Comparison of ENCODE assay signal across 8 cellular contexts in genomic region chr17:2400474-2400866, GRCh38. TPM values are rescaled to one million over a fixed set of nuclear protein-coding genes. Genes with fewer than 3 reads are reported as not detected.
DNase-seq lines count a peak whose midpoint lies in the region; ATAC-seq and TF ChIP-seq lines count a peak whose summit lies in the region.

No MANE protein-coding gene starts in this region.

- H3K36me3 ChIP-seq in A673 (ENCODE audit: insufficient read depth, low read length, poor library complexity, severe bottlenecking) = no peaks in the 10 kb centered on the region
- no peaks in the 10 kb centered on the region for H3K36me3 ChIP-seq in gastrocnemius medialis

- TF ChIP-seq CTCF in A673 (conservative IDR thresholded peaks at IDR 0.05; ENCODE audit: low read depth, low read length) (no peak), gastrocnemius medialis (IDR thresholded peaks at IDR 0.05 in 4 of 5, conservative IDR thresholded peaks at IDR 0.05 in 1 of 5) (no peak)

- TSS peak; percentile 68 for BruUV-seq in A673 (replicated peaks; lab: Mats Ljungman, UMichigan)

- POLR2A ChIA-PET in A673 (lab: Charles Lee; ENCODE audit: low non-redundant PET) = no interaction called here
- POLR2A ChIA-PET in activated naive CD8-positive, alpha-beta T cell treated with anti-CD3 and anti-CD28 coated beads, Interleukin-2, amount 10 ng/mL, durations not matched to agents 7 days and 5 days (lab: Charles Lee) = interaction anchor here (1.6 to 4.5 kb wide), 4 partner anchors 8 to 342 kb away, joined by 3 to 73 read pairs (median 12); no protein-coding TSS in a partner anchor

- H3K27me3 ChIP-seq in A673 (replicated peaks; ENCODE audit: insufficient read depth, low read depth, low read length, poor library complexity) = no peaks in the 10 kb centered on the region
- no peaks in the 10 kb centered on the region for H3K27me3 ChIP-seq in gastrocnemius medialis

- no peaks in the 10 kb centered on the region for H3K27me3 Mint-ChIP-seq in activated naive CD8-positive, alpha-beta T cell treated with anti-CD3 and anti-CD28 coated beads, Interleukin-2, amount 10 ng/mL, durations not matched to agents 7 days and 5 days

- peak overlapping the region; percentile 100 for H3K27ac Mint-ChIP-seq in activated naive CD8-positive, alpha-beta T cell treated with anti-CD3 and anti-CD28 coated beads, Interleukin-2, amount 10 ng/mL, durations not matched to agents 7 days and 5 days

- peak; percentile 3 for ATAC-seq in activated naive CD8-positive, alpha-beta T cell treated with anti-CD3 and anti-CD28 coated beads, Interleukin-2, amount 10 ng/mL, durations not matched to agents 7 days and 5 days (ENCODE audit: low read depth)
- no peak for ATAC-seq in gastrocnemius medialis
- ATAC-seq in HG02623 (IDR thresholded peaks at IDR 0.05; ENCODE audit: unreplicated experiment) = no peak
- ATAC-seq in HG02970 (IDR thresholded peaks at IDR 0.05; ENCODE audit: low FRiP score, unreplicated experiment) = no peak

- intact Hi-C loops in A673 (cut with micrococcal nuclease; ENCODE audit: unreplicated experiment) = no loop called here
- intact Hi-C loops in gastrocnemius medialis (cut with DNase I; ENCODE audit: low total_unique reads) = loop anchor here (2.0 to 10.0 kb wide), 5 partner anchors 63 to 684 kb away; partner anchors contain the start of genes CLUH, PAFAH1B1, SGSM2 and TSR1

- peak overlapping the region; percentile 93 for H3K4me3 Mint-ChIP-seq in activated naive CD8-positive, alpha-beta T cell treated with anti-CD3 and anti-CD28 coated beads, Interleukin-2, amount 10 ng/mL, durations not matched to agents 7 days and 5 days

- no peak for TF ChIP-seq POLR2A in gastrocnemius medialis (IDR thresholded peaks at IDR 0.05)

- H3K4me1 ChIP-seq in A673 (ENCODE audit: insufficient read depth, low read length, poor library complexity, severe bottlenecking) (peaks cover 72% of the 10 kb centered on the region), gastrocnemius medialis (peaks cover 57 to 63% of the 10 kb centered on the region in 2 donors)

- CTCF ChIA-PET in A673 (lab: Charles Lee) = no interaction called here

- H3K9me3 ChIP-seq in A673 (ENCODE audit: low read depth, low read length, poor library complexity, severe bottlenecking) (no peaks in the 10 kb centered on the region), gastrocnemius medialis (no peaks in the 10 kb centered on the region)

- H3K4me3 ChIP-seq in A673 (ENCODE audit: low read depth, low read length, poor library complexity, severe bottlenecking) (peak overlapping the region; percentile 96), gastrocnemius medialis (peak overlapping the region; percentile 63 to 89 (median 85))

- H3K4me1 Mint-ChIP-seq in activated naive CD8-positive, alpha-beta T cell treated with anti-CD3 and anti-CD28 coated beads, Interleukin-2, amount 10 ng/mL, durations not matched to agents 7 days and 5 days = peaks cover 44% of the 10 kb centered on the region

- no peaks in the 10 kb centered on the region for H3K9me3 Mint-ChIP-seq in activated naive CD8-positive, alpha-beta T cell treated with anti-CD3 and anti-CD28 coated beads, Interleukin-2, amount 10 ng/mL, durations not matched to agents 7 days and 5 days

- DNase-seq in A673 (ENCODE audit: low spot score) = peak; percentile 69
- peak; percentile 21 for DNase-seq in H4 (ENCODE audit: low spot score)
- peak; percentile 61 for DNase-seq in SK-MEL-5 (ENCODE audit: low read depth, low spot score)
- DNase-seq in activated naive CD8-positive, alpha-beta T cell treated with anti-CD3 and anti-CD28 coated beads, Interleukin-2, amount 10 ng/mL, durations not matched to agents 7 days and 5 days = peak; percentile 77
- peak; percentile 56 for DNase-seq in hepatic stellate cell (ENCODE audit: low spot score)
- DNase-seq in gastrocnemius medialis = no peak

- H3K27ac ChIP-seq in A673 (ENCODE audit: low read depth, low read length, poor library complexity, severe bottlenecking) (peak overlapping the region; percentile 99), gastrocnemius medialis (peak overlapping the region; percentile 97 to 99 (median 99))

- in situ Hi-C loops in SK-MEL-5 (cut with HindIII; ENCODE audit: low pct_unique_long_range_greater_than_20kb, low sequenced_read_pairs) (no loop called here), gastrocnemius medialis (cut with MboI; ENCODE audit: low sequenced_read_pairs in 4 of 4) (loop anchor here in 1 of 4 donors (25.0 kb wide), 1 partner anchor 312 kb away; the partner anchor contains the start of gene CLUH)

- no peaks in the 10 kb centered on the region for H3K36me3 Mint-ChIP-seq in activated naive CD8-positive, alpha-beta T cell treated with anti-CD3 and anti-CD28 coated beads, Interleukin-2, amount 10 ng/mL, durations not matched to agents 7 days and 5 days

RNA-seq across cellular contexts. Expression of gene MNT, which starts 0.4 kb away (rescaled TPM):
- 32.1 and 33.4 TPM in 2 replicates for total RNA-seq in A673 (2021)
- total RNA-seq in H4 (2014; rRNA removed; shearing (Covaris generic)) = 0.39 and 1.5 TPM in 2 replicates
- 8.8 and 10.5 TPM in 2 replicates for total RNA-seq in SK-MEL-5 (2014; rRNA removed; shearing (Covaris generic))
- 25.5 and 29.9 TPM in 2 replicates for polyA plus RNA-seq in SK-MEL-5 (2015; cell fraction: cytosol; rRNA removed)
- polyA plus RNA-seq in SK-MEL-5 (2015; cell fraction: nucleus; rRNA removed) = 35.0 and 49.2 TPM in 2 replicates
- 10 to 100 TPM; 35.6 to 38.6 TPM for total RNA-seq in activated naive CD8-positive, alpha-beta T cell treated with anti-CD3 and anti-CD28 coated beads, Interleukin-2, amount 10 ng/mL, durations not matched to agents 7 days and 5 days
- total RNA-seq in gastrocnemius medialis = 1 to 10 TPM; 2.9 to 5.4 (median 4.2) TPM

Comparison
In these comparisons a context has a peak if more than half of its experiments do, and no peak if none do; other contexts are left out.
1. DNase-seq: peak in A673 (single experiment), H4 (single experiment), SK-MEL-5 (single experiment), activated naive CD8-positive, alpha-beta T cell treated with anti-CD3 and anti-CD28 coated beads, Interleukin-2, amount 10 ng/mL, durations not matched to agents 7 days and 5 days (single experiment) and hepatic stellate cell (single experiment); none in gastrocnemius medialis (0 of 2).